2 cellular contexts compared by ENCODE assay signal in the genomic region with DNA sequence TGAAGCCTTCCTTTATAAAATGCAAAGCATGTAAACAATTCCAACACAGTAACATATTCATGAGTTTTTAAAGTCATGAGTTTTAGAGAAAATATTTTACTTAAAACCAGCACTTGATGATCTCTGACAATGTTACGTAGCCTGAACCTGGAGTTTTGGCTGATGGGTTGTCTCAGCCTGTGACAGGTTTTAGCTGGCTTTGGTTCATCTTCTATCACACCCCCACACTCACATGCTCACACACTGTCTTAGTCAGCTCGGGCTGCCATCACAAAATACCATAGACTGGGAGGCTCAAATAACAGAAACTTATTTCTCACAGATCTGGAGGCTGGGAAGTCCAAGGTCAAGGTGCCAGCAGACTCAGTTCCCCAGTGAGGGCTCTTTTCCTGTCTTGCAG. TPM values are rescaled to one million over a fixed set of nuclear protein-coding genes. Genes with fewer than 3 reads are reported as not detected.
"Had no signal": no experiment of that assay in that cellular context is flagged by ENCODE, and none has a peak within 500 bp of the region (broad histone marks: within the 10 kb centered on the region; RNA-seq: fewer than 3 reads in every experiment).

No MANE protein-coding gene starts in this region.

RNA-seq across cellular contexts. Expression of a gene that starts 50.6 kb away (rescaled TPM):
- total RNA-seq: PC-3, Right ventricle myocardium superior had no signal
